8 cellular contexts compared by ENCODE assay signal in the genomic region with DNA sequence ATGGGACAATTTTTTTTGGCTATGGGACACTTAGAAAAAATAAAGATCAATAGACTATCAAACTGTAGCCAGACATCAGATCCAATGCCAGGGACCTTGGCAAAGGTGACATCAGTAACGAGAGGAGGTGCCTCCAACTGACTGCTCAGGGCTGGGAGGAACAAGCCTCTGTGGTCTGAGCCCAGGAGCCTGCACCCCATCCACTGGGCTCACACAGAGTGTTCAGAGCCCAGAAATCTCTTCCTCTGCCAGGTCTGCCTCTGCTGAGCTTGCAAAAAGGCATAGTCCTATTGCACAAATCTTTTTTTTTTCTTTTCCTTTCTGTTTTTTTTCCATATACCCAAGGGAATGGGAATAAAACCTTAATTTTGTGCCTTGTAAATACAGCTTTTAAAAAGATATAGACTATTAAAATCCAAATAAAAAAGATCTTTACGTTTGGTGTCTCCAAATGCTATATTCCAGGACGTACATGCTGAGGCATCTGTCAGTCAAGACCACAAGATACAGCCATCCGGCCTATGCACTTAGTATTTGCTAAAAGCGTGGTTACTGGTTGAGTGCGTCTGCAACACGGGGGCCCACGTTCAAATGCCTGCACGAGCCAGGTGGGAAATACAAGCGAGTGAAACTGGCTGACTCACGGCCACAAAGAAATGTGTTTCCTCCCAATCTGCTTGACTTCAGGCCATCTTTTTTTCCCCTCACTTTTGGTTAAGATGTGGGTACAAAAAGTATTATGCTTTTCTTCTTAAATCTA. TPM values are rescaled to one million over a fixed set of nuclear protein-coding genes. Genes with fewer than 3 reads are reported as not detected.
DNase-seq lines count a peak whose midpoint lies in the region; ATAC-seq and TF ChIP-seq lines count a peak whose summit lies in the region.

No MANE protein-coding gene starts in this region.

- no TSS peak for BruUV-seq in PC-9 (replicated peaks; lab: Mats Ljungman, UMichigan)

- no peak for TF ChIP-seq CTCF in GM12864 (IDR thresholded peaks at IDR 0.05; ENCODE audit: low read depth, low read length, missing control alignments)
- no peak for TF ChIP-seq CTCF in NB4 (IDR thresholded peaks at IDR 0.05; ENCODE audit: low read depth, low read length)
- TF ChIP-seq CTCF in PC-9 (conservative IDR thresholded peaks at IDR 0.05) = no peak

- POLR2A ChIA-PET in naive thymus-derived CD8-positive, alpha-beta T cell (lab: Charles Lee) = interaction anchor here (0.5 to 1.8 kb wide), 11 partner anchors 9 to 992 kb away, joined by 3 to 6 read pairs (median 3); no protein-coding TSS in a partner anchor
- POLR2A ChIA-PET in PC-9 (lab: Charles Lee; ENCODE audit: unreplicated experiment) = no interaction called here

- 0 out of 2 replicates have a peak, but pooled peaks cover 4% of the 10 kb centered on the region for H3K4me1 ChIP-seq in PC-9 (replicated peaks; ENCODE audit: insufficient read depth)

- no peak overlapping the region for H3K27ac ChIP-seq in PC-9

- H4K20me1 ChIP-seq in PC-9 (ENCODE audit: insufficient read depth) = no peaks in the 10 kb centered on the region

- no peaks in the 10 kb centered on the region for H3K27me3 ChIP-seq in PC-9 (ENCODE audit: insufficient read depth, low read depth)

- intact Hi-C loops in PC-9 (cut with micrococcal nuclease; ENCODE audit: unreplicated experiment) = no loop called here

- no peak overlapping the region for H3K4me3 ChIP-seq in GM12864 (ENCODE audit: low read depth, low read length)
- H3K4me3 ChIP-seq in NB4 (ENCODE audit: low read depth, low read length) = peak overlapping the region; percentile 3
- no peak overlapping the region for H3K4me3 ChIP-seq in PC-9

- no peaks in the 10 kb centered on the region for H3K36me3 Mint-ChIP-seq in naive thymus-derived CD8-positive, alpha-beta T cell

- H3F3A ChIP-seq in PC-9 (ENCODE audit: insufficient read depth, low read depth) = no peaks in the 10 kb centered on the region

- peak; percentile 93 for ATAC-seq in HG02588 (IDR thresholded peaks at IDR 0.05; ENCODE audit: unreplicated experiment)
- peak; percentile 99 to 100 for ATAC-seq in naive thymus-derived CD8-positive, alpha-beta T cell

- CTCF ChIA-PET in PC-9 (lab: Charles Lee) = no interaction called here

- H3K9me2 ChIP-seq in PC-9 (ENCODE audit: insufficient read depth) = no peaks in the 10 kb centered on the region

- no peaks in the 10 kb centered on the region for H3K9me3 Mint-ChIP-seq in naive thymus-derived CD8-positive, alpha-beta T cell

- no peaks in the 10 kb centered on the region for H3K9me3 ChIP-seq in PC-9 (ENCODE audit: insufficient read depth, low read depth)

- H3K4me2 ChIP-seq in PC-9 = no peak overlapping the region

- H3K27me3 Mint-ChIP-seq in naive thymus-derived CD8-positive, alpha-beta T cell = no peaks in the 10 kb centered on the region

- H2AFZ ChIP-seq in PC-9 = no peak overlapping the region

- H3K36me3 ChIP-seq in PC-9 (ENCODE audit: low read depth) = no peaks in the 10 kb centered on the region

- H3K4me3 Mint-ChIP-seq in naive thymus-derived CD8-positive, alpha-beta T cell = peak overlapping the region; percentile 6 to 78 (median 42)

- TF ChIP-seq POLR2A in NB4 (IDR thresholded peaks at IDR 0.05; ENCODE audit: extremely low read depth, insufficient read length) = no peak

- H3K79me2 ChIP-seq in PC-9 (ENCODE audit: low read depth) = no peaks in the 10 kb centered on the region

- DNase-seq in GM12864 (ENCODE audit: low read depth) (peak; percentile 92), NB4 (ENCODE audit: low read depth) (peak; percentile 94), activated T-cell treated with anti-CD3 and anti-CD28 coated beads for 1 hour (ENCODE audit: low read depth) (peak; percentile 59), PC-9 (no peak), GOT3 (lab: John Stamatoyannopoulos, UW) (no peak), hepatic stellate cell (ENCODE audit: low spot score) (no peak)
- DNase-seq in naive thymus-derived CD8-positive, alpha-beta T cell = peak; percentile 24 to 89 (median 74)

- peak overlapping the region in 9 of 10 donors; percentile 67 to 84 (median 83) for H3K27ac Mint-ChIP-seq in naive thymus-derived CD8-positive, alpha-beta T cell

- peaks cover 20 to 67% (median 52%) of the 10 kb centered on the region in 4 donors for H3K4me1 Mint-ChIP-seq in naive thymus-derived CD8-positive, alpha-beta T cell

RNA-seq across cellular contexts. Expression of gene ARHGAP25, which starts 7.8 kb away (rescaled TPM):
- 100 to 1,000 TPM; 124 TPM for total RNA-seq in naive thymus-derived CD8-positive, alpha-beta T cell
- polyA plus RNA-seq in naive thymus-derived CD8-positive, alpha-beta T cell = 100 to 1,000 TPM in 1 of 3 donors, 10 to 100 TPM in 2; 76.5 to 104 (median 95.4) TPM
- not detected in 2 replicates for total RNA-seq in PC-9 (2021)

Comparison
In these comparisons a context has a peak if more than half of its experiments do, and no peak if none do; other contexts are left out.
1. DNase-seq: peak in GM12864 (single experiment), NB4 (single experiment), activated T-cell treated with anti-CD3 and anti-CD28 coated beads for 1 hour (single experiment) and naive thymus-derived CD8-positive, alpha-beta T cell (10 of 10); none in PC-9 (0 of 2), GOT3 (single experiment) and hepatic stellate cell (single experiment).
2. RNA of gene ARHGAP25, which starts 7.8 kb away (total RNA-seq): 124 TPM in naive thymus-derived CD8-positive, alpha-beta T cell; not detected in PC-9; every median in the first group is over 100 times any median in the second.